ENCODE assay signal across 8 cellular contexts in genomic region chr21:44816761-44817505, GRCh38. TPM values are rescaled to one million over a fixed set of nuclear protein-coding genes. Genes with fewer than 3 reads are reported as not detected.
DNase-seq lines count a peak whose midpoint lies in the region; ATAC-seq and TF ChIP-seq lines count a peak whose summit lies in the region.

No MANE protein-coding gene starts in this region.

- CTCF ChIA-PET in A673 (lab: Charles Lee): no interaction called here

- no peaks in the 10 kb centered on the region for H3K27me3 ChIP-seq in A673 (replicated peaks; ENCODE audit: insufficient read depth, low read depth, low read length, poor library complexity)

- H3K4me1 ChIP-seq in A673 (ENCODE audit: insufficient read depth, low read length, poor library complexity, severe bottlenecking): peaks cover 21% of the 10 kb centered on the region
- H3K4me1 ChIP-seq in mucosa of descending colon (ENCODE audit: low read depth): peaks cover 4% of the 10 kb centered on the region

- ATAC-seq in HG02938 (IDR thresholded peaks at IDR 0.05; ENCODE audit: unreplicated experiment): peak; percentile 3
- no peak for ATAC-seq in mucosa of descending colon
- ATAC-seq in GM18511 (IDR thresholded peaks at IDR 0.05; ENCODE audit: unreplicated experiment): no peak

- DNase-seq in A673 (ENCODE audit: low spot score) (no peak), cardiac fibroblast (ENCODE audit: low read depth in 2 of 2) (no peak), mucosa of descending colon (peak; percentile 24 to 72 (median 44)), RPMI8226 (no peak), GM19240 (ENCODE audit: insufficient read length, low spot score) (no peak), GM20000 (ENCODE audit: low spot score) (no peak)

- H3K27ac ChIP-seq in A673 (ENCODE audit: low read depth, low read length, poor library complexity, severe bottlenecking): peak overlapping the region; percentile 90

- POLR2A ChIA-PET in A673 (lab: Charles Lee; ENCODE audit: low non-redundant PET): no interaction called here

- TF ChIP-seq CTCF in A673 (conservative IDR thresholded peaks at IDR 0.05; ENCODE audit: low read depth, low read length) (no peak), cardiac fibroblast (IDR thresholded peaks at IDR 0.05; ENCODE audit: low read depth, low read length) (no peak), mucosa of descending colon (IDR thresholded peaks at IDR 0.05) (no peak), GM20000 (IDR thresholded peaks at IDR 0.05; ENCODE audit: extremely low read depth, missing control alignments) (no peak)

- H3K9me3 ChIP-seq in A673 (ENCODE audit: low read depth, low read length, poor library complexity, severe bottlenecking) (peaks cover 18% of the 10 kb centered on the region), mucosa of descending colon (no peaks in the 10 kb centered on the region)

- peaks cover 8% of the 10 kb centered on the region for H3K36me3 ChIP-seq in A673 (ENCODE audit: insufficient read depth, low read length, poor library complexity, severe bottlenecking)
- no peaks in the 10 kb centered on the region for H3K36me3 ChIP-seq in mucosa of descending colon (ENCODE audit: low read depth)

- intact Hi-C loops in A673 (cut with micrococcal nuclease; ENCODE audit: unreplicated experiment): no loop called here
- intact Hi-C loops in mucosa of descending colon (cut with DNase I, micrococcal nuclease): no loop called here

- BruUV-seq in A673 (replicated peaks; lab: Mats Ljungman, UMichigan): no TSS peak

- H3K4me3 ChIP-seq in A673 (ENCODE audit: low read depth, low read length, poor library complexity, severe bottlenecking) (peak overlapping the region; percentile 68), cardiac fibroblast (replicated peaks in 1 of 2; ENCODE audit: low read depth in 2 of 2, low read length in 2 of 2) (peak overlapping the region; percentile 71 to 72), mucosa of descending colon (peak overlapping the region; percentile 59)

RNA-seq across cellular contexts. Expression of gene SUMO3, which starts 0.9 kb away (rescaled TPM):
- total RNA-seq in A673 (2021): 124 and 132 TPM in 2 replicates
- 10 to 100 TPM; 68.9 to 76.9 (median 69.4) TPM for total RNA-seq in mucosa of descending colon

RNA-seq across cellular contexts. Expression of gene UBE2G2, which starts 15.3 kb away (rescaled TPM):
- total RNA-seq in A673 (2021) (204 and 212 TPM in 2 replicates), mucosa of descending colon (10 to 100 TPM; 64.2 to 85.4 (median 66.8) TPM)

RNA-seq across cellular contexts. Expression of gene PTTG1IP, which starts 56.6 kb away (rescaled TPM):
- 216 and 217 TPM in 2 replicates for total RNA-seq in A673 (2021)
- 100 to 1,000 TPM; 202 to 391 (median 286) TPM for total RNA-seq in mucosa of descending colon

Comparison
In these comparisons a context has a peak if more than half of its experiments do, and no peak if none do; other contexts are left out.
1. DNase-seq: peak in mucosa of descending colon (3 of 3); none in A673 (single experiment), cardiac fibroblast (0 of 2), RPMI8226 (single experiment), GM19240 (single experiment) and GM20000 (single experiment).
2. Peak in every context shown above with its lines, with median percentiles within 50 percentile points of each other: H3K4me3 ChIP-seq.